Comparison of ENCODE assay signal across 2 cellular contexts in genomic region chr7:653829-654764, GRCh38.
A peak's percentile ranks its signal among the peaks of the same experiment; 100 is the strongest.
TF ChIP-seq lines count a peak whose summit lies in the region.

No MANE protein-coding gene starts in this region.

TF ChIP-seq in HEK293, 187 proteins besides CTCF, POLR2A, EP300 and RAD21 (continued from another document and continues in another):
- TF ChIP-seq ZNF362 (tag by site-specific recombination; IDR thresholded peaks at IDR 0.05) = no peak
- no peak for TF ChIP-seq ZNF138 (tag by site-specific recombination; IDR thresholded peaks at IDR 0.05; ENCODE audit: borderline replicate concordance)
- no peak for TF ChIP-seq REST (tag by site-specific recombination; IDR thresholded peaks at IDR 0.05)
- no peak for TF ChIP-seq ZNF169 (tag by site-specific recombination; IDR thresholded peaks at IDR 0.05)
- no peak; the same call in 1 of the 2 replicates for TF ChIP-seq ZNF114 (tag by site-specific recombination; IDR thresholded peaks at IDR 0.05)
- TF ChIP-seq ZNF148 (tag by site-specific recombination; IDR thresholded peaks at IDR 0.05; ENCODE audit: borderline replicate concordance) = peak; percentile 65; the same call in 1 of the 2 replicates
- TF ChIP-seq, protein P1, sequence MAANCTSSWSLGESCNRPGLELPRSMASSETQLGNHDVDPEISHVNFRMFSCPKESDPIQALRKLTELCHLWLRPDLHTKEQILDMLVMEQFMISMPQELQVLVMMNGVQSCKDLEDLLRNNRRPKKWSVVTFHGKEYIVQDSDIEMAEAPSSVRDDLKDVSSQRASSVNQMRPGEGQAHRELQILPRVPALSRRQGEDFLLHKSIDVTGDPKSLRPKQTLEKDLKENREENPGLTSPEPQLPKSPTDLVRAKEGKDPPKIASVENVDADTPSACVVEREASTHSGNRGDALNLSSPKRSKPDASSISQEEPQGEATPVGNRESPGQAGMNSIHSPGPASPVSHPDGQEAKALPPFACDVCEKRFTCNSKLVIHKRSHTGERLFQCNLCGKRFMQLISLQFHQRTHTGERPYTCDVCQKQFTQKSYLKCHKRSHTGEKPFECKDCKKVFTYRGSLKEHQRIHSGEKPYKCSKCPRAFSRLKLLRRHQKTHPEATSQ (tag by site-specific recombination; IDR thresholded peaks at IDR 0.05) = no peak
- no peak for TF ChIP-seq ZBTB11 (tag by site-specific recombination; conservative IDR thresholded peaks at IDR 0.05; ENCODE audit: low read depth)
- no peak; the same call in 1 of the 2 replicates for TF ChIP-seq ZNF837 (tag by site-specific recombination; IDR thresholded peaks at IDR 0.05)
- TF ChIP-seq ZNF140 (tag by site-specific recombination; IDR thresholded peaks at IDR 0.05) = no peak
- peak; percentile 10; the same call in 1 of the 2 replicates for TF ChIP-seq ZNF544 (tag by site-specific recombination; IDR thresholded peaks at IDR 0.05)
- peak; percentile 61; the same call in 1 of the 2 replicates for TF ChIP-seq ZNF311 (tag by site-specific recombination; IDR thresholded peaks at IDR 0.05; ENCODE audit: borderline replicate concordance)

TF ChIP-seq in GM12878, 131 proteins besides CTCF, POLR2A, EP300 and RAD21 (continued from another document):
- TF ChIP-seq PBX3 (IDR thresholded peaks at IDR 0.05; ENCODE audit: insufficient replicate concordance, low read depth, low read length) (no peak), TARDBP (IDR thresholded peaks at IDR 0.05; ENCODE audit: borderline replicate concordance) (no peak), ESRRA (IDR thresholded peaks at IDR 0.05; ENCODE audit: low read length) (no peak), JUNB (IDR thresholded peaks at IDR 0.05) (no peak), BHLHE40 (IDR thresholded peaks at IDR 0.05; ENCODE audit: borderline replicate concordance in 1 of 2, low read depth in 2 of 2, low read length in 1 of 2) (no peak)
